Comparison of ENCODE assay signal across 20 cellular contexts in genomic region chr7:68691261-68692216, GRCh38.
DNase-seq lines count a peak whose midpoint lies in the region; ATAC-seq, FAIRE-seq and TF ChIP-seq lines count a peak whose summit lies in the region.
"Had no signal": no experiment of that assay in that cellular context is flagged by ENCODE, and none has a peak within 500 bp of the region (broad histone marks: within the 10 kb centered on the region; RNA-seq: fewer than 3 reads in every experiment).

No MANE protein-coding gene starts in this region.

- H4K91ac ChIP-seq in H1 (replicated peaks; ENCODE audit: insufficient read length, low read length) = no peak overlapping the region

- H2BK15ac ChIP-seq in H1 (ENCODE audit: low read length) = no peak overlapping the region

- H3K36me3 Mint-ChIP-seq in neural progenitor cell = no peaks in the 10 kb centered on the region
- H3K36me3 Mint-ChIP-seq: IgD-negative memory B cell, memory B cell had no signal

- H3K27ac Mint-ChIP-seq in neural progenitor cell = peak overlapping the region; percentile 12
- H3K27ac Mint-ChIP-seq: activated CD8-positive, alpha-beta T cell treated with anti-CD3 and anti-CD28 coated beads, Interleukin-2, amount 10 ng/mL, durations not matched to agents 7 days and 5 days; IgD-negative memory B cell; memory B cell had no signal

- H3K27me3 ChIP-seq in H1 (replicated peaks in 1 of 4; ENCODE audit: control insufficient read depth in 3 of 4, extremely low read depth in 1 of 4, insufficient read depth in 3 of 4, low read length in 3 of 4) = no peaks in the 10 kb centered on the region; a peak in 1 of 7 replicates
- no peaks in the 10 kb centered on the region for H3K27me3 ChIP-seq in neural progenitor cell
- H3K27me3 ChIP-seq: BE2C, ovary, thyroid gland had no signal

- 0 out of 2 replicates have a peak overlapping the region, but pooled peaks have one; percentile 17 for H2BK12ac ChIP-seq in H1 (ENCODE audit: low read depth, low read length)

- no peak overlapping the region for H4K8ac ChIP-seq in H1 (ENCODE audit: extremely low read depth, insufficient read depth, low read length)

- peak; percentile 84 for DNase-seq in AG08395 (ENCODE audit: low spot score)
- DNase-seq in NCI-H146 treated with DMSO at 0.1 percent for 48 hours (lab: John Stamatoyannopoulos, UW; ENCODE audit: unreplicated experiment) = peak; percentile 79
- no peak for DNase-seq in H1 (ENCODE audit: low read depth in 1 of 2, low spot score in 2 of 2)
- no peak for DNase-seq in neural progenitor cell (ENCODE audit: low spot score)
- no peak for DNase-seq in Right ventricle myocardium superior
- no peak for DNase-seq in inferior parietal cortex (ENCODE audit: extremely low spot score)
- DNase-seq in stimulated activated naive CD8-positive, alpha-beta T cell treated with anti-CD3 and anti-CD28 coated beads, Interleukin-15, Interleukin-2, amounts not matched to agents 100 U/mL and 50 U/mL, for 24 hours = no peak
- DNase-seq in globus pallidus (ENCODE audit: low spot score) = no peak
- DNase-seq: activated CD8-positive, alpha-beta T cell treated with anti-CD3 and anti-CD28 coated beads, Interleukin-2, amount 10 ng/mL, durations not matched to agents 7 days and 5 days; activated gamma-delta T cell treated with Interleukin-2 at 50 U/mL for 16 hours; BE2C; DMS79 treated with DMSO at 0.1 percent for 48 hours; NCI-H187 treated with DMSO at 0.1 percent for 48 hours; ovary; thyroid gland had no signal

- no peak overlapping the region for H2AK5ac ChIP-seq in H1 (ENCODE audit: low read depth, low read length)

- TF ChIP-seq RAD21 in H1 (IDR thresholded peaks at IDR 0.05 in 1 of 2, conservative IDR thresholded peaks at IDR 0.05 in 1 of 2; ENCODE audit: low read depth in 2 of 2, low read length in 2 of 2) = no peak

- H3K4me3 Mint-ChIP-seq in neural progenitor cell = no peak overlapping the region
- H3K4me3 Mint-ChIP-seq: activated CD8-positive, alpha-beta T cell treated with anti-CD3 and anti-CD28 coated beads, Interleukin-2, amount 10 ng/mL, durations not matched to agents 7 days and 5 days; IgD-negative memory B cell; memory B cell had no signal

- no peak for TF ChIP-seq POLR2A in H1 (IDR thresholded peaks at IDR 0.05; ENCODE audit: control extremely low read depth in 1 of 2, low read depth in 2 of 2, low read length in 2 of 2)

- no peak overlapping the region for H2BK5ac ChIP-seq in H1 (ENCODE audit: low read depth, low read length)

- no peaks in the 10 kb centered on the region for H3K79me1 ChIP-seq in H1 (ENCODE audit: low read depth, low read length)

- H3K9me3 Mint-ChIP-seq in neural progenitor cell = peaks cover 13% of the 10 kb centered on the region

- H3K36me3 ChIP-seq in H1 (ENCODE audit: control insufficient read depth in 2 of 4, insufficient read depth in 4 of 4, low read length in 3 of 4) = no peaks in the 10 kb centered on the region
- no peaks in the 10 kb centered on the region for H3K36me3 ChIP-seq in neural progenitor cell
- H3K36me3 ChIP-seq: BE2C, ovary, thyroid gland had no signal

- peaks cover 10% of the 10 kb centered on the region for H3F3A ChIP-seq in neural progenitor cell (ENCODE audit: low read depth)

- peaks cover 3 to 9% (median 4%) of the 10 kb centered on the region in 4 experiments; a peak in 4 of 7 replicates for H3K4me1 ChIP-seq in H1 (replicated peaks in 1 of 4; ENCODE audit: control insufficient read depth in 3 of 4, insufficient read depth in 4 of 4, low read length in 3 of 4)
- H3K4me1 ChIP-seq in neural progenitor cell = peaks cover 13% of the 10 kb centered on the region
- H3K4me1 ChIP-seq: BE2C had no signal

- peaks cover 4% of the 10 kb centered on the region for H3K27me3 Mint-ChIP-seq in neural progenitor cell (ENCODE audit: insufficient read depth, low read depth)
- H3K27me3 Mint-ChIP-seq: IgD-negative memory B cell, memory B cell had no signal

- POLR2A ChIA-PET in H1 (lab: Charles Lee; ENCODE audit: partially characterized antibody) = no interaction called here

- no peak overlapping the region for H2BK120ac ChIP-seq in H1 (replicated peaks; ENCODE audit: low read depth, low read length)

- TF ChIP-seq CTCF in H1 (IDR thresholded peaks at IDR 0.05; ENCODE audit: control extremely low read depth in 1 of 3, insufficient read depth in 1 of 3, low read depth in 1 of 3, low read length in 3 of 3) = no peak
- TF ChIP-seq CTCF in neural progenitor cell (IDR thresholded peaks at IDR 0.05) = no peak

- H3K23ac ChIP-seq in H1 (ENCODE audit: insufficient read length) = no peak overlapping the region

- ATAC-seq in Right ventricle myocardium superior (ENCODE audit: poor library complexity) = no peak
- ATAC-seq in stimulated activated naive CD8-positive, alpha-beta T cell treated with anti-CD3 and anti-CD28 coated beads, Interleukin-15, Interleukin-2, amounts not matched to agents 100 U/mL and 50 U/mL, for 24 hours = no peak
- ATAC-seq: activated CD8-positive, alpha-beta T cell treated with anti-CD3 and anti-CD28 coated beads, Interleukin-2, amount 10 ng/mL, durations not matched to agents 7 days and 5 days; GM12878 had no signal

- 91% methylated on average over 12 of the region's 12 CpGs; no CpG with 5 or more reads in 1 of the 2 experiments for WGBS in H1 (ENCODE audit: extremely low coverage in 1 of 2, insufficient coverage in 1 of 2, insufficient read length in 1 of 2, insufficient replicate concordance in 2 of 2, low coverage in 1 of 2, low lambda C conversion rate in 2 of 2, missing lambda C conversion rate in 1 of 2), 2 experiments

- intact Hi-C loops in Right ventricle myocardium superior (cut with DNase I) = no loop called here

- H3K4me1 Mint-ChIP-seq in neural progenitor cell = peaks cover 34% of the 10 kb centered on the region
- H3K4me1 Mint-ChIP-seq: IgD-negative memory B cell, memory B cell had no signal

- TF ChIP-seq EP300 in H1 (IDR thresholded peaks at IDR 0.05; ENCODE audit: borderline replicate concordance in 1 of 2, low read depth in 2 of 2, low read length in 2 of 2) = no peak

- H3K27ac ChIP-seq in H1 (ENCODE audit: low read depth, low read length) = no peak overlapping the region
- H3K27ac ChIP-seq in neural progenitor cell = no peak overlapping the region
- H3K27ac ChIP-seq: epithelial cell of prostate, ovary, thyroid gland had no signal

- no peak overlapping the region for H3K56ac ChIP-seq in H1 (replicated peaks; ENCODE audit: insufficient read length, low read depth, low read length)

- no peak for FAIRE-seq in H1 (lab: Jason Lieb, UNC)
- FAIRE-seq: GM12878, TTC549 had no signal

- H3K9ac ChIP-seq in H1 (replicated peaks in 1 of 4; ENCODE audit: extremely low read depth in 1 of 4, low read depth in 3 of 4, low read length in 3 of 4) (no peak overlapping the region), neural progenitor cell (no peak overlapping the region)

- H3K14ac ChIP-seq in H1 (ENCODE audit: insufficient read length) = no peak overlapping the region

- H3K4ac ChIP-seq in H1 (replicated peaks; ENCODE audit: insufficient read length, low read depth, low read length) = no peak overlapping the region

- H3K18ac ChIP-seq in H1 (ENCODE audit: extremely low read depth, low read length) = no peak overlapping the region

- H4K20me1 ChIP-seq in H1 (replicated peaks in 1 of 2; ENCODE audit: control insufficient read depth in 1 of 2, insufficient read depth in 2 of 2, low read length in 2 of 2) = no peaks in the 10 kb centered on the region
- H4K20me1 ChIP-seq in neural progenitor cell (ENCODE audit: low read depth) = no peaks in the 10 kb centered on the region

- CTCF ChIA-PET in H1 (lab: Charles Lee; ENCODE audit: partially characterized antibody) = no interaction called here

- no peak overlapping the region for H3K4me3 ChIP-seq in H1 (ENCODE audit: extremely low read depth in 1 of 4, insufficient read depth in 2 of 4, low read depth in 3 of 4, low read length in 4 of 4)
- no peak overlapping the region for H3K4me3 ChIP-seq in neural progenitor cell
- H3K4me3 ChIP-seq: GM12878, ovary, thyroid gland had no signal

- no peaks in the 10 kb centered on the region for H3K79me2 ChIP-seq in H1 (ENCODE audit: control insufficient read depth in 1 of 2, insufficient read depth in 2 of 2, low read length in 2 of 2)
- H3K79me2 ChIP-seq in neural progenitor cell (ENCODE audit: low read depth) = no peaks in the 10 kb centered on the region

- no peaks in the 10 kb centered on the region; the same call in 1 of the 2 replicates for H3K23me2 ChIP-seq in H1 (ENCODE audit: low read depth, low read length)

- H2BK20ac ChIP-seq in H1 (ENCODE audit: low read length) = no peak overlapping the region

- H3K4me2 ChIP-seq in H1 (ENCODE audit: insufficient read depth in 1 of 2, low read depth in 2 of 2, low read length in 2 of 2) (no peak overlapping the region), neural progenitor cell (peak overlapping the region; percentile 42)

- no peak overlapping the region for H2AFZ ChIP-seq in H1 (ENCODE audit: low read length)
- no peak overlapping the region for H2AFZ ChIP-seq in neural progenitor cell (replicated peaks)

- no peak overlapping the region for H4K5ac ChIP-seq in H1 (ENCODE audit: insufficient read length, low read depth, low read length)

- no peaks in the 10 kb centered on the region for H3K9me3 ChIP-seq in H1 (ENCODE audit: insufficient read depth in 2 of 2, low read depth in 1 of 2, low read length in 1 of 2)
- no peaks in the 10 kb centered on the region for H3K9me3 ChIP-seq in neural progenitor cell (ENCODE audit: low read depth)
- H3K9me3 ChIP-seq: BE2C, ovary, thyroid gland had no signal

TF ChIP-seq in H1, 55 proteins besides CTCF, POLR2A, EP300 and RAD21:
- TF ChIP-seq SIN3A (conservative IDR thresholded peaks at IDR 0.05 in 1 of 2, IDR thresholded peaks at IDR 0.05 in 1 of 2; ENCODE audit: low read depth in 1 of 2, low read length in 2 of 2) (no peak), CBX8 (IDR thresholded peaks at IDR 0.05; ENCODE audit: borderline replicate concordance, low read depth, low read length) (no peak), ASH2L (IDR thresholded peaks at IDR 0.05; ENCODE audit: low read length) (no peak), GTF2F1 (IDR thresholded peaks at IDR 0.05; ENCODE audit: borderline replicate concordance, low read depth, low read length) (no peak), HDAC2 (IDR thresholded peaks at IDR 0.05; ENCODE audit: borderline replicate concordance in 1 of 2, low read depth in 2 of 2, low read length in 2 of 2) (no peak), RNF2 (IDR thresholded peaks at IDR 0.05; ENCODE audit: borderline replicate concordance, low read depth, low read length, missing control alignments, poor library complexity, severe bottlenecking) (no peak), YY1 (IDR thresholded peaks at IDR 0.05; ENCODE audit: low read depth, low read length) (no peak)

Comparison
In these comparisons a context has a peak if more than half of its experiments do, and no peak if none do; other contexts are left out.
1. DNase-seq: peak in AG08395 (single experiment) and NCI-H146 treated with DMSO at 0.1 percent for 48 hours (single experiment); none in H1 (0 of 2), neural progenitor cell (single experiment), Right ventricle myocardium superior (single experiment), inferior parietal cortex (single experiment), stimulated activated naive CD8-positive, alpha-beta T cell treated with anti-CD3 and anti-CD28 coated beads, Interleukin-15, Interleukin-2, amounts not matched to agents 100 U/mL and 50 U/mL, for 24 hours (single experiment) and globus pallidus (single experiment).